Comparison of ENCODE assay signal across 8 cellular contexts in the genomic region with DNA sequence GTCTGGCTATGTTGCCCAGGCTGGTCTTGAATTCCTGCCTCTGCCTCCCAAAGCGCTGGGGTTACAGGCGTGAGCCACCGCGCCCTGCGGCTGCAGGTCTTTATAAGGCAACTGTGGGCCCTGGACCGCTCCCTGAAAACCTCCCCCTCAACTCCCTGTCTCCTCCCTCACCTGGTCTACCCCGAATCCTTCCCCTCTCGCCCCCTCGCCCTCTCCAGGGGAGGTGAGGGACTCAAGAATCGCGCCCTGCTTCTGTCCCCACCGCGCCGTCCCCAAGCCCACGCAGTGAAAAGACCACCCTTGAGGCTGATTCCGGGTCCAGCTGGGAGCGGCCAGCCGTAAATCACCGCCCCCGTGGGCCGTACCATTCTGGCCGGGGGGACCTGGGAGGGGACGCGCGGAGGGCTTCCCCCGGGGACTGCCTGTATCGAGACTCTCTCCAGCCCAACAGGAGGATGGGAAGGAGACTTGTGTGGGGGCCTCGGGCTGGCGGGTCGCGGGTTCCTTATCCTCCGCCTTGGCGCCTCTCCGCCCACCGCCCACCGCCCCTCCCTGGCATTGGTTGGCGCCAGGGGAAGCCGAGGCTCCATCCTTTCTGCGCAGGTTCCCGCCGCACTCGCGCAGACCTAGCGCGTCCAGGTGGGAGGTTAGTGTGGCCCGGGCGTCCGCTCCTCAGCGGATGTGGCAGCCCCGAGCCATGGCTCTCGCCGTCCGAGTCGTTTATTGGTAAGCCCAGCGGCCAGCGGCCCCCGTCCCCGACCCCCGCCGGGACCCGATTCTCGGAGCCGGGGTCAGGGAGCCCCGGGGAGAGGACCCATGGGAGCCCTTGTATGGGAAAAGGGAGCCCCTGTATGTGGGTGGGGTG. TPM values are rescaled to one million over a fixed set of nuclear protein-coding genes. Genes with fewer than 3 reads are reported as not detected.
DNase-seq lines count a peak whose midpoint lies in the region; ATAC-seq and TF ChIP-seq lines count a peak whose summit lies in the region.

A gene (plus strand): TSS at position 615 of the 865 bp plus-strand sequence. CDS start 83 bp downstream, at position 698.

- DNase-seq in NCI-H446 treated with DMSO at 0.1 percent for 48 hours (lab: John Stamatoyannopoulos, UW), result peak; percentile 18
- DNase-seq in activated CD4-positive, alpha-beta T cell treated with anti-CD3 and anti-CD28 coated beads, Interleukin-2, amount 10 ng/mL, durations not matched to agents 7 days and 5 days, result peak; percentile 77
- DNase-seq in coronary artery (ENCODE audit: low spot score), result peak; percentile 86
- peak; percentile 77 for DNase-seq in left lobe of liver (ENCODE audit: low spot score)
- peak; percentile 78 to 82 for DNase-seq in stimulated activated CD4-positive, alpha-beta T cell treated with anti-CD3 and anti-CD28 coated beads, Interleukin-2, amount 100 ng/mL, for 24 hours

- H3K4me3 ChIP-seq in coronary artery, result peak within 1 kb of the TSS; percentile 89

- ATAC-seq in GM18868 (IDR thresholded peaks at IDR 0.05; ENCODE audit: unreplicated experiment) (peak; percentile 77), HG03280 (IDR thresholded peaks at IDR 0.05; ENCODE audit: unreplicated experiment) (peak; percentile 82), left lobe of liver (peak; percentile 92)

- peak within 1 kb of the TSS; percentile 97 for H3K4me3 Mint-ChIP-seq in activated CD4-positive, alpha-beta T cell treated with anti-CD3 and anti-CD28 coated beads, Interleukin-2, amount 10 ng/mL, durations not matched to agents 7 days and 5 days

- peaks cover 22% of the 10 kb centered on the region for H3K36me3 Mint-ChIP-seq in activated CD4-positive, alpha-beta T cell treated with anti-CD3 and anti-CD28 coated beads, Interleukin-2, amount 10 ng/mL, durations not matched to agents 7 days and 5 days (ENCODE audit: low read depth)

- H3K27ac Mint-ChIP-seq in activated CD4-positive, alpha-beta T cell treated with anti-CD3 and anti-CD28 coated beads, Interleukin-2, amount 10 ng/mL, durations not matched to agents 7 days and 5 days, result peak within 1 kb of the TSS; percentile 97

- H3K27ac ChIP-seq in 22Rv1 (peak within 1 kb of the TSS; percentile 80), coronary artery (peak within 1 kb of the TSS; percentile 99)

- CTCF ChIA-PET in activated CD4-positive, alpha-beta T cell treated with anti-CD3 and anti-CD28 coated beads, Interleukin-2, amount 10 ng/mL, durations not matched to agents 7 days and 5 days (lab: Charles Lee), result interaction anchor here (1.2 to 1.4 kb wide), 2 partner anchors 10 to 35 kb away, joined by 4 read pairs; no protein-coding TSS in a partner anchor

- no peaks in the 10 kb centered on the region for H3K9me3 Mint-ChIP-seq in activated CD4-positive, alpha-beta T cell treated with anti-CD3 and anti-CD28 coated beads, Interleukin-2, amount 10 ng/mL, durations not matched to agents 7 days and 5 days

- H3K27me3 Mint-ChIP-seq in activated CD4-positive, alpha-beta T cell treated with anti-CD3 and anti-CD28 coated beads, Interleukin-2, amount 10 ng/mL, durations not matched to agents 7 days and 5 days, result no peaks in the 10 kb centered on the region

- H3K4me1 Mint-ChIP-seq in activated CD4-positive, alpha-beta T cell treated with anti-CD3 and anti-CD28 coated beads, Interleukin-2, amount 10 ng/mL, durations not matched to agents 7 days and 5 days, result peaks cover 36% of the 10 kb centered on the region

- TF ChIP-seq CTCF in 22Rv1 (IDR thresholded peaks at IDR 0.05) (no peak), coronary artery (IDR thresholded peaks at IDR 0.05) (no peak)

- POLR2A ChIA-PET in activated CD4-positive, alpha-beta T cell treated with anti-CD3 and anti-CD28 coated beads, Interleukin-2, amount 10 ng/mL, durations not matched to agents 7 days and 5 days (lab: Charles Lee), result no interaction called here

RNA-seq across cellular contexts. Expression of the gene that starts here (rescaled TPM):
- 100 to 1,000 TPM; 118 to 125 TPM for total RNA-seq in activated CD4-positive, alpha-beta T cell treated with anti-CD3 and anti-CD28 coated beads, Interleukin-2, amount 10 ng/mL, durations not matched to agents 7 days and 5 days
- total RNA-seq in left lobe of liver, result 62.9 TPM

Comparison
In these comparisons a context has a peak if more than half of its experiments do, and no peak if none do; other contexts are left out.
1. Peak in every context shown above with its lines: DNase-seq, ATAC-seq, H3K4me3 ChIP-seq and H3K27ac ChIP-seq.
2. DNase-seq: peak in every context shown above with its lines; median percentile 86 in coronary artery; 80 in stimulated activated CD4-positive, alpha-beta T cell treated with anti-CD3 and anti-CD28 coated beads, Interleukin-2, amount 100 ng/mL, for 24 hours; 77 in activated CD4-positive, alpha-beta T cell treated with anti-CD3 and anti-CD28 coated beads, Interleukin-2, amount 10 ng/mL, durations not matched to agents 7 days and 5 days; 77 in left lobe of liver; 18 in NCI-H446 treated with DMSO at 0.1 percent for 48 hours.